In genomic region chr16:54075446-54075845, GRCh38 we compare ENCODE assay signal across 16 cellular contexts.
DNase-seq lines count a peak whose midpoint lies in the region; ATAC-seq and TF ChIP-seq lines count a peak whose summit lies in the region.
"Had no signal": no experiment of that assay in that cellular context is flagged by ENCODE, and none has a peak within 500 bp of the region (broad histone marks: within the 10 kb centered on the region; RNA-seq: fewer than 3 reads in every experiment).

No MANE protein-coding gene starts in this region.

- no peaks in the 10 kb centered on the region for H3K36me3 ChIP-seq in HEK293 (ENCODE audit: control insufficient read depth in 2 of 2, insufficient read depth in 1 of 2, low read length in 2 of 2)
- H3K36me3 ChIP-seq in esophagus squamous epithelium: no peaks in the 10 kb centered on the region
- H3K36me3 ChIP-seq: BLaER1 had no signal

- no peaks in the 10 kb centered on the region for H3K27me3 ChIP-seq in esophagus squamous epithelium
- H3K27me3 ChIP-seq: BLaER1 had no signal

- POLR2A ChIA-PET in HEK293 (lab: Yijun Ruan, JAX): no interaction called here

- CTCF ChIA-PET in HEK293 (lab: Yijun Ruan, JAX): no interaction called here

- no peak for TF ChIP-seq POLR2A in esophagus squamous epithelium (IDR thresholded peaks at IDR 0.05)

- DNase-seq in myocyte (ENCODE audit: low read depth): peak; percentile 15
- no peak for DNase-seq in NCI-H446 (lab: John Stamatoyannopoulos, UW)
- no peak for DNase-seq in esophagus squamous epithelium (lab: John Stamatoyannopoulos, UW)
- DNase-seq: Caco-2; CD4-positive, CD25-positive, alpha-beta regulatory T cell; CD8-positive, alpha-beta T cell; DMS153; DND-41; GM23248; H7 had no signal

- H3K4me3 ChIP-seq in HEK293 (ENCODE audit: low read depth, low read length) (no peak overlapping the region), esophagus squamous epithelium (no peak overlapping the region)
- H3K4me3 ChIP-seq: BLaER1, GM23248 had no signal

- intact Hi-C loops in esophagus squamous epithelium (cut with DNase I): no loop called here

- ATAC-seq in HG02798 (IDR thresholded peaks at IDR 0.05; ENCODE audit: poor library complexity, unreplicated experiment): no peak
- ATAC-seq: CD8-positive, alpha-beta T cell; HCT116 had no signal

- WGBS in esophagus squamous epithelium, 2 donors: 81 to 82% methylated on average over 4 of the region's 4 CpGs

- no peak for TF ChIP-seq CTCF in HEK293 (tag by site-specific recombination; IDR thresholded peaks at IDR 0.05)
- no peak for TF ChIP-seq CTCF in VCaP (conservative IDR thresholded peaks at IDR 0.05)
- no peak for TF ChIP-seq CTCF in esophagus squamous epithelium (IDR thresholded peaks at IDR 0.05)

- H3K4me1 ChIP-seq in HEK293 (ENCODE audit: control insufficient read depth, insufficient read depth, low read length) (0 out of 2 replicates have a peak, but pooled peaks cover 2% of the 10 kb centered on the region), esophagus squamous epithelium (peaks cover 0 to 6% (median 0%) of the 10 kb centered on the region in 3 donors)
- H3K4me1 ChIP-seq: BLaER1, Caco-2 had no signal

- no peak overlapping the region for H3K27ac ChIP-seq in HEK293 (ENCODE audit: extremely low read depth, low read depth, low read length)
- peak overlapping the region; percentile 47 for H3K27ac ChIP-seq in VCaP
- H3K27ac ChIP-seq in esophagus squamous epithelium: no peak overlapping the region
- H3K27ac ChIP-seq: BLaER1, C4-2B, GM23248 had no signal

- H3K9me3 ChIP-seq in HEK293 (ENCODE audit: control insufficient read depth, insufficient read depth, low read depth, low read length) (no peaks in the 10 kb centered on the region), esophagus squamous epithelium (no peaks in the 10 kb centered on the region)
- H3K9me3 ChIP-seq: BLaER1, Caco-2 had no signal

TF ChIP-seq in HEK293, 187 proteins besides CTCF, POLR2A, EP300 and RAD21:
- TF ChIP-seq FEZF1 (tag by site-specific recombination; IDR thresholded peaks at IDR 0.05): peak; percentile 56; the same call in 1 of the 2 replicates
- peak; percentile 41; the same call in 1 of the 2 replicates for TF ChIP-seq OSR2 (tag by site-specific recombination; IDR thresholded peaks at IDR 0.05)
- no peak for TF ChIP-seq GLIS1 (tag by site-specific recombination; IDR thresholded peaks at IDR 0.05)
- TF ChIP-seq ZEB2 (tag by site-specific recombination; IDR thresholded peaks at IDR 0.05): 0 out of 2 replicates have a peak, but pooled peaks have one; percentile 33
- TF ChIP-seq HOXA7 (CRISPR knock-in tag; IDR thresholded peaks at IDR 0.05; ENCODE audit: borderline replicate concordance): no peak
- TF ChIP-seq ZNF133 (tag by site-specific recombination; IDR thresholded peaks at IDR 0.05): no peak
- TF ChIP-seq PRDM6 (tag by site-specific recombination; IDR thresholded peaks at IDR 0.05): peak; percentile 83
- peak; percentile 78 for TF ChIP-seq ATF2 (tag by site-specific recombination; IDR thresholded peaks at IDR 0.05; ENCODE audit: low read depth)
- TF ChIP-seq ZNF654 (tag by site-specific recombination; IDR thresholded peaks at IDR 0.05; ENCODE audit: low read depth): 0 out of 2 replicates have a peak, but pooled peaks have one; percentile 1
- TF ChIP-seq SP7 (tag by site-specific recombination; IDR thresholded peaks at IDR 0.05): 0 out of 2 replicates have a peak, but pooled peaks have one; percentile 35
- peak; percentile 60 for TF ChIP-seq ZBTB44 (tag by site-specific recombination; IDR thresholded peaks at IDR 0.05)
- peak; percentile 28; the same call in 1 of the 2 replicates for TF ChIP-seq ZNF366 (tag by site-specific recombination; conservative IDR thresholded peaks at IDR 0.05)
- TF ChIP-seq ZNF629 (tag by site-specific recombination; IDR thresholded peaks at IDR 0.05): peak; percentile 54
